In the genomic region with DNA sequence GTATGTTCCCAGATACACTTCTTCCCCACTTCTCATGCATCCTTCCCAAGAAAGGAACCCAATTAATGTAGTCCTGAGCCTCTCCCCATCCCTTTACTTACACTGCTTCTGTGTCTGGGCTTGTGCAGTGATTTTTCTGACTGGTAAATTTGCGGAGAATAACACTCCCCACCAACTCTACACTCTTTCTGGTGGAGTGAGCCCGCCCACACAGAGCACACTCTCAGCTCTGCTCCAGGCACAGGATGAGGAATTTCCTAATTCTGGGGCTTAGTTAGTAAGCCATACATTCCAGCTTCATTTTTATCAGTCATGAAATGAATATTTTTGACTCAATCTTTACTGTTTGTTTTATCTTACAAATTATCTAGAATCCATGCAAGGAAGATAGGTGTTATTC, we compare ENCODE assay signal across 28 cellular contexts.
"Had no signal": no experiment of that assay in that cellular context is flagged by ENCODE, and none has a peak within 500 bp of the region (broad histone marks: within the 10 kb centered on the region; RNA-seq: fewer than 3 reads in every experiment).

No MANE protein-coding gene starts in this region.

- H3K36me3 Mint-ChIP-seq: activated naive CD8-positive, alpha-beta T cell had no signal

- ATAC-seq: activated CD4-positive, CD25-positive, alpha-beta regulatory T cell treated with anti-CD3 and anti-CD28 coated beads, Interleukin-2, amount 50 U/mL, for 24 hours; activated CD8-positive, alpha-beta T cell treated with anti-CD3 and anti-CD28 coated beads for 36 hours; activated T-cell treated with anti-CD3 and anti-CD28 coated beads, Interleukin-2, amount 50 U/mL, for 4 hours; activated T-helper 17 cell treated with anti-CD3 and anti-CD28 coated beads, Interleukin-2, amount 50 U/mL, for 72 hours; body of pancreas; esophagus mucosa had no signal

- H3K27ac Mint-ChIP-seq: activated B cell treated with CpG ODN at 0.5 μM for 24 hours; activated CD8-positive, alpha-beta T cell treated with anti-CD3 and anti-CD28 coated beads for 36 hours; activated naive CD8-positive, alpha-beta T cell; activated T-helper 17 cell treated with anti-CD3 and anti-CD28 coated beads, Interleukin-2, amount 50 U/mL, for 72 hours had no signal

- H3K36me3 ChIP-seq: cardiac muscle cell, colonic mucosa had no signal

- H3K27me3 ChIP-seq: body of pancreas, cardiac muscle cell, colonic mucosa had no signal

- H3K4me1 ChIP-seq: body of pancreas, colonic mucosa had no signal

- FAIRE-seq: endometrium, frontal cortex, TTC549 had no signal

- H3K9me3 Mint-ChIP-seq: activated B cell treated with CpG ODN at 0.5 μM for 24 hours; activated T-helper 17 cell treated with anti-CD3 and anti-CD28 coated beads, Interleukin-2, amount 50 U/mL, for 72 hours had no signal

- H3K9me3 ChIP-seq: body of pancreas, colonic mucosa had no signal

- H3K4me1 Mint-ChIP-seq: activated B cell treated with CpG ODN at 0.5 μM for 24 hours; activated T-helper 17 cell treated with anti-CD3 and anti-CD28 coated beads, Interleukin-2, amount 50 U/mL, for 72 hours had no signal

- DNase-seq: activated B cell treated with CpG ODN at 0.5 μM for 24 hours; activated CD4-positive, alpha-beta T cell treated with anti-CD3 and anti-CD28 coated beads for 48 hours; activated CD4-positive, alpha-beta T cell treated with anti-CD3 and anti-CD28 coated beads, Interleukin-2, amount 50 U/mL, for 1 hour; activated CD4-positive, alpha-beta T cell treated with anti-CD3 and anti-CD28 coated beads, Interleukin-2, amount 50 U/mL, for 48 hours; activated CD8-positive, alpha-beta memory T cell treated with anti-CD3 and anti-CD28 coated beads for 24 hours; activated CD8-positive, alpha-beta T cell treated with anti-CD3 and anti-CD28 coated beads for 36 hours; activated effector memory CD4-positive, alpha-beta T cell treated with Interleukin-2 at 50 U/mL for 16 hours; activated gamma-delta T cell treated with Interleukin-2 at 50 U/mL for 16 hours; activated naive CD4-positive, alpha-beta T cell treated with anti-CD3 and anti-CD28 coated beads, Interleukin-2, amount 50 U/mL, for 16 hours; activated naive CD4-positive, alpha-beta T cell treated with Interleukin-2 at 50 U/mL for 16 hours; activated T-cell treated with anti-CD3 and anti-CD28 coated beads, Interleukin-2, amount 50 U/mL, for 4 hours; aorta; body of pancreas; central memory CD4-positive, alpha-beta T cell; cerebellar nuclear complex; colonic mucosa; effector CD8-positive, alpha-beta T cell; foreskin fibroblast; glutamatergic neuron; T-helper 2 cell had no signal

- H3K4me3 ChIP-seq: body of pancreas, cardiac muscle cell, colonic mucosa had no signal

- H3K4me3 Mint-ChIP-seq: activated B cell treated with CpG ODN at 0.5 μM for 24 hours; activated CD8-positive, alpha-beta T cell treated with anti-CD3 and anti-CD28 coated beads for 36 hours; activated naive CD8-positive, alpha-beta T cell; activated T-cell treated with anti-CD3 and anti-CD28 coated beads, Interleukin-2, amount 50 U/mL, for 4 hours; activated T-helper 17 cell treated with anti-CD3 and anti-CD28 coated beads, Interleukin-2, amount 50 U/mL, for 72 hours had no signal
